In the genomic region with DNA sequence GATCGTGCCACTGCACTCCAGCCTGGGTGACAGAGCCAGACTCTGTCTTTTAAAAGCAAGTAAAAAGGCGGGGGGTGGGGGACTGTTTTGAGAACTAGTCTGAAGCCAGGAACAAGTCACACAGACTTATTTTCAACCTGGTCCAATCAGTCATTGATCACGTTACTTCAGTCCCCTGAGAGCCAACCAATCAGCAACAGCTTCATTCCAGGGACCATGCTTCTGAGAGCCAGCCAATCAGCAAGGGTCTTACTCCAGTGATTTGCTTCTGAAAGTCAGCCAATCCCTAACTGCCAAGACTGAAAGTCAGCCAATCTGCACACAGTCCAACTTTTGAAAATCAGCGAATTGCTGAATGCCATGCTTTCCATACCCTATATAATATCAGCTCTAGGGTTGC, we compare ENCODE assay signal across 10 cellular contexts. TPM values are rescaled to one million over a fixed set of nuclear protein-coding genes. Genes with fewer than 3 reads are reported as not detected.
DNase-seq lines count a peak whose midpoint lies in the region; ATAC-seq and TF ChIP-seq lines count a peak whose summit lies in the region.
"Had no signal": no experiment of that assay in that cellular context is flagged by ENCODE, and none has a peak within 500 bp of the region (broad histone marks: within the 10 kb centered on the region; RNA-seq: fewer than 3 reads in every experiment).

No MANE protein-coding gene starts in this region.

- peak; percentile 20 for DNase-seq in DND-41
- DNase-seq in SW480 (ENCODE audit: low spot score): peak; percentile 50
- peak; percentile 54 for DNase-seq in hepatic stellate cell (ENCODE audit: low spot score)
- no peak for DNase-seq in mesenteric fat pad (ENCODE audit: low spot score)
- DNase-seq in left colon: no peak
- DNase-seq in NCI-H1105 treated with DMSO at 0.1 percent for 48 hours (lab: John Stamatoyannopoulos, UW): no peak
- DNase-seq: pancreas had no signal

- intact Hi-C loops in left colon (cut with DNase I, micrococcal nuclease): no loop called here

- CTCF ChIA-PET in HEK293 (lab: Yijun Ruan, JAX): interaction anchor here (0.6 kb wide), 1 partner anchor 53 kb away, joined by 3 read pairs; no protein-coding TSS in a partner anchor

- peaks cover 18% of the 10 kb centered on the region for H3K4me1 ChIP-seq in DND-41 (ENCODE audit: insufficient read depth, low read length)
- 0 out of 2 replicates have a peak, but pooled peaks cover 4% of the 10 kb centered on the region for H3K4me1 ChIP-seq in HEK293 (ENCODE audit: control insufficient read depth, insufficient read depth, low read length)
- H3K4me1 ChIP-seq: pancreas had no signal

- peak; percentile 26; the same call in 2 of the 3 replicates for ATAC-seq in DND-41 (ENCODE audit: insufficient read depth, low read depth)
- no peak for ATAC-seq in left colon
- no peak for ATAC-seq in HG02623 (IDR thresholded peaks at IDR 0.05; ENCODE audit: unreplicated experiment)

- H3K4me3 ChIP-seq in DND-41 (ENCODE audit: low read depth in 1 of 2, low read length in 2 of 2): no peak overlapping the region
- no peak overlapping the region for H3K4me3 ChIP-seq in HEK293 (ENCODE audit: low read depth, low read length)
- H3K4me3 ChIP-seq: pancreas, upper lobe of left lung had no signal

- no peaks in the 10 kb centered on the region for H4K20me1 ChIP-seq in DND-41 (ENCODE audit: insufficient read depth, low read length)

- no peaks in the 10 kb centered on the region for H3K79me2 ChIP-seq in DND-41 (ENCODE audit: insufficient read depth, low read length)

- TF ChIP-seq CTCF in DND-41 (IDR thresholded peaks at IDR 0.05; ENCODE audit: borderline replicate concordance, extremely low read depth, low read length, poor library complexity, severe bottlenecking): no peak
- TF ChIP-seq CTCF in HEK293 (tag by site-specific recombination; IDR thresholded peaks at IDR 0.05): no peak

- no peak overlapping the region for H3K27ac ChIP-seq in DND-41 (ENCODE audit: low read length)
- H3K27ac ChIP-seq in HEK293 (ENCODE audit: extremely low read depth, low read depth, low read length): no peak overlapping the region
- H3K27ac ChIP-seq: pancreas had no signal

- no peaks in the 10 kb centered on the region for H3K9me3 ChIP-seq in DND-41 (ENCODE audit: insufficient read depth, low read length, severe bottlenecking)
- no peaks in the 10 kb centered on the region for H3K9me3 ChIP-seq in HEK293 (ENCODE audit: control insufficient read depth, insufficient read depth, low read depth, low read length)
- H3K9me3 ChIP-seq: pancreas had no signal

- H2AFZ ChIP-seq in DND-41 (ENCODE audit: low read depth, low read length): no peak overlapping the region

- no peak overlapping the region for H3K4me2 ChIP-seq in DND-41 (ENCODE audit: insufficient read depth, low read length)

- no peak overlapping the region for H3K9ac ChIP-seq in DND-41 (ENCODE audit: low read depth, low read length)

- no peaks in the 10 kb centered on the region for H3K27me3 ChIP-seq in DND-41 (ENCODE audit: insufficient read depth, low read length, poor library complexity)
- H3K27me3 ChIP-seq: pancreas, upper lobe of left lung had no signal

- POLR2A ChIA-PET in HEK293 (lab: Yijun Ruan, JAX): interaction anchor here (0.7 to 1.4 kb wide), 2 partner anchors 49 to 604 kb away, joined by 3 to 4 read pairs; a partner anchor contains a TSS

- H3K36me3 ChIP-seq in DND-41 (ENCODE audit: insufficient read depth, low read length) (no peaks in the 10 kb centered on the region), HEK293 (ENCODE audit: control insufficient read depth in 2 of 2, insufficient read depth in 1 of 2, low read length in 2 of 2) (no peaks in the 10 kb centered on the region)
- H3K36me3 ChIP-seq: pancreas, upper lobe of left lung had no signal

TF ChIP-seq in HEK293, 187 proteins besides CTCF, POLR2A, EP300 and RAD21:
- TF ChIP-seq ZNF701 (tag by site-specific recombination; IDR thresholded peaks at IDR 0.05) (no peak), ZNF610 (tag by site-specific recombination; IDR thresholded peaks at IDR 0.05; ENCODE audit: borderline replicate concordance) (no peak), ZNF473 (tag by site-specific recombination; IDR thresholded peaks at IDR 0.05) (no peak), ZNF571 (tag by site-specific recombination; IDR thresholded peaks at IDR 0.05) (no peak), ZNF121 (tag by site-specific recombination; IDR thresholded peaks at IDR 0.05) (0 out of 2 replicates have a peak, but pooled peaks have one; percentile 8), ZNF624 (tag by site-specific recombination; IDR thresholded peaks at IDR 0.05) (no peak), ZNF433 (tag by site-specific recombination; IDR thresholded peaks at IDR 0.05; ENCODE audit: low read depth) (no peak), OVOL3 (tag by site-specific recombination; IDR thresholded peaks at IDR 0.05) (no peak), SP2 (tag by site-specific recombination; IDR thresholded peaks at IDR 0.05) (peak; percentile 29)
- TF ChIP-seq, protein P1, sequence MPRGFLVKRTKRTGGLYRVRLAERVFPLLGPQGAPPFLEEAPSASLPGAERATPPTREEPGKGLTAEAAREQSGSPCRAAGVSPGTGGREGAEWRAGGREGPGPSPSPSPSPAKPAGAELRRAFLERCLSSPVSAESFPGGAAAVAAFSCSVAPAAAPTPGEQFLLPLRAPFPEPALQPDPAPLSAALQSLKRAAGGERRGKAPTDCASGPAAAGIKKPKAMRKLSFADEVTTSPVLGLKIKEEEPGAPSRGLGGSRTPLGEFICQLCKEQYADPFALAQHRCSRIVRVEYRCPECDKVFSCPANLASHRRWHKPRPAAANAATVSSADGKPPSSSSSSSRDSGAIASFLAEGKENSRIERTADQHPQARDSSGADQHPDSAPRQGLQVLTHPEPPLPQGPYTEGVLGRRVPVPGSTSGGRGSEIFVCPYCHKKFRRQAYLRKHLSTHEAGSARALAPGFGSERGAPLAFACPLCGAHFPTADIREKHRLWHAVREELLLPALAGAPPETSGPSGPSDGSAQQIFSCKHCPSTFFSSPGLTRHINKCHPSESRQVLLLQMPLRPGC (tag by site-specific recombination; IDR thresholded peaks at IDR 0.05): no peak

RNA-seq across cellular contexts. Expression of a gene that starts 48.6 kb away (rescaled TPM):
- 31.7 TPM for total RNA-seq in mesenteric fat pad
- 10 to 100 TPM; 23.1 to 26.9 TPM for total RNA-seq in left colon

Comparison
In these comparisons a context has a peak if more than half of its experiments do, and no peak if none do; other contexts are left out.
1. DNase-seq: peak in DND-41 (single experiment), SW480 (single experiment) and hepatic stellate cell (single experiment); none in mesenteric fat pad (single experiment), left colon (0 of 2) and NCI-H1105 treated with DMSO at 0.1 percent for 48 hours (single experiment).